In genomic region chr1:3139871-3140837, GRCh38 we compare ENCODE assay signal across 17 cellular contexts.
DNase-seq lines count a peak whose midpoint lies in the region; ATAC-seq and TF ChIP-seq lines count a peak whose summit lies in the region.
"Had no signal": no experiment of that assay in that cellular context is flagged by ENCODE, and none has a peak within 500 bp of the region (broad histone marks: within the 10 kb centered on the region; RNA-seq: fewer than 3 reads in every experiment).

No MANE protein-coding gene starts in this region.

- in situ Hi-C loops in GM13977 (cut with MboI; ENCODE audit: low pct_unique_long_range_greater_than_20kb, low sequenced_read_pairs, unreplicated experiment): no loop called here

- intact Hi-C loops in sigmoid colon (cut with DNase I): no loop called here

- peaks cover 0 to 13% of the 10 kb centered on the region in 2 experiments; a peak in 1 of 4 replicates for H3K4me1 ChIP-seq in SK-N-SH (ENCODE audit: control insufficient read depth in 1 of 2, insufficient read depth in 2 of 2, low read depth in 1 of 2, low read length in 1 of 2)
- H3K4me1 ChIP-seq in adipocyte (ENCODE audit: control insufficient read depth, insufficient read depth, low read length): peaks cover 5% of the 10 kb centered on the region
- peaks cover 0 to 16% (median 15%) of the 10 kb centered on the region in 4 donors for H3K4me1 ChIP-seq in sigmoid colon
- H3K4me1 ChIP-seq: Caco-2 had no signal

- H4K20me1 ChIP-seq in SK-N-SH (ENCODE audit: insufficient read depth): no peaks in the 10 kb centered on the region
- H4K20me1 ChIP-seq: BLaER1 had no signal

- POLR2A ChIA-PET in SK-N-SH (lab: Yijun Ruan, JAX): no interaction called here

- no peak overlapping the region for H2AFZ ChIP-seq in SK-N-SH (ENCODE audit: low read depth)

- no peak for ATAC-seq in SK-N-SH treated with all-trans-retinoic acid at 6 μM for 48 hours
- ATAC-seq: left cardiac atrium had no signal

- TF ChIP-seq CTCF in SK-N-SH (IDR thresholded peaks at IDR 0.05) (no peak), sigmoid colon (IDR thresholded peaks at IDR 0.05) (no peak), GM13977 (IDR thresholded peaks at IDR 0.05; ENCODE audit: extremely low read depth, insufficient read depth, missing control alignments) (no peak)

- CTCF ChIA-PET in SK-N-SH (lab: Yijun Ruan, JAX): interaction anchor here (0.7 to 0.8 kb wide), 2 partner anchors 61 to 136 kb away, joined by 3 read pairs; no protein-coding TSS in a partner anchor

- no peaks in the 10 kb centered on the region for H3K9me2 ChIP-seq in SK-N-SH

- no peak for TF ChIP-seq EP300 in SK-N-SH (IDR thresholded peaks at IDR 0.05; ENCODE audit: borderline replicate concordance in 1 of 2, low read depth in 1 of 2, low read length in 1 of 2)
- TF ChIP-seq EP300 in sigmoid colon (IDR thresholded peaks at IDR 0.05): no peak

- no peak overlapping the region for H3K4me2 ChIP-seq in SK-N-SH
- H3K4me2 ChIP-seq: BLaER1 had no signal

- H3K79me2 ChIP-seq in SK-N-SH (ENCODE audit: insufficient read depth): no peaks in the 10 kb centered on the region

- H3K27ac ChIP-seq in SK-N-SH (ENCODE audit: low read depth in 2 of 2, low read length in 1 of 2): no peak overlapping the region
- no peak overlapping the region for H3K27ac ChIP-seq in sigmoid colon
- H3K27ac ChIP-seq: ascending aorta, BLaER1, SK-N-MC had no signal

- no peak overlapping the region for H3K9ac ChIP-seq in SK-N-SH
- H3K9ac ChIP-seq in adipocyte (ENCODE audit: low read length): no peak overlapping the region
- H3K9ac ChIP-seq: BLaER1 had no signal

- H3K36me3 ChIP-seq in SK-N-SH (replicated peaks in 1 of 2; ENCODE audit: control insufficient read depth in 1 of 2, insufficient read depth in 2 of 2, low read length in 1 of 2): no peaks in the 10 kb centered on the region
- H3K36me3 ChIP-seq in adipocyte (ENCODE audit: control insufficient read depth, insufficient read depth, low read length, severe bottlenecking): no peaks in the 10 kb centered on the region
- H3K36me3 ChIP-seq in sigmoid colon: no peaks in the 10 kb centered on the region
- H3K36me3 ChIP-seq: ascending aorta, BLaER1 had no signal

- no peak for TF ChIP-seq RAD21 in SK-N-SH (IDR thresholded peaks at IDR 0.05; ENCODE audit: low read length)

- peak; percentile 75 for DNase-seq in SK-N-SH
- DNase-seq in adipocyte (ENCODE audit: low read depth): peak; percentile 17
- peak; percentile 52 for DNase-seq in left kidney (ENCODE audit: low read depth, low spot score)
- DNase-seq in sigmoid colon: no peak
- DNase-seq in pons (ENCODE audit: low spot score): no peak
- DNase-seq in GM13977 (ENCODE audit: low spot score): no peak
- no peak for DNase-seq in OCI-M1 (lab: John Stamatoyannopoulos, UW)
- DNase-seq: activated CD4-positive, alpha-beta T cell treated with anti-CD3 and anti-CD28 coated beads, Interleukin-2, amount 50 U/mL, for 1 hour; Caco-2; IMR-90; left cardiac atrium; NCI-H2081; retina had no signal

- H3K9me3 ChIP-seq in SK-N-SH (no peaks in the 10 kb centered on the region), adipocyte (ENCODE audit: control insufficient read depth, low read length) (no peaks in the 10 kb centered on the region), sigmoid colon (no peaks in the 10 kb centered on the region)
- H3K9me3 ChIP-seq: ascending aorta, BLaER1, Caco-2 had no signal

- H3F3A ChIP-seq in SK-N-SH (replicated peaks; ENCODE audit: insufficient read depth): no peaks in the 10 kb centered on the region

- TF ChIP-seq POLR2A in sigmoid colon (IDR thresholded peaks at IDR 0.05): no peak

- H3K27me3 ChIP-seq in SK-N-SH (ENCODE audit: insufficient read depth) (peaks cover 24% of the 10 kb centered on the region; the same call in 1 of the 2 replicates), adipocyte (replicated peaks; ENCODE audit: control insufficient read depth, insufficient read depth, low read length) (peaks cover 66% of the 10 kb centered on the region), sigmoid colon (peaks cover 40 to 100% (median 85%) of the 10 kb centered on the region in 3 donors)
- H3K27me3 ChIP-seq: ascending aorta had no signal

- 6% methylated on average over 28 of the region's 48 CpGs for WGBS in SK-N-SH (ENCODE audit: low lambda C conversion rate)
- 66 to 68% methylated on average over 48 of the region's 48 CpGs for WGBS in sigmoid colon, 2 donors

- H3K4me3 ChIP-seq in SK-N-SH (ENCODE audit: low read depth in 2 of 2, low read length in 1 of 2) (no peak overlapping the region; a peak in 1 of 4 replicates), adipocyte (ENCODE audit: low read length) (peak overlapping the region; percentile 70), sigmoid colon (peak overlapping the region in 3 of 4 donors; percentile 11 to 26 (median 14))
- H3K4me3 ChIP-seq: BLaER1, SK-N-MC had no signal

TF ChIP-seq in SK-N-SH, 30 proteins besides CTCF, POLR2A, EP300 and RAD21 (continues in another document):
- no peak for TF ChIP-seq SIN3A (IDR thresholded peaks at IDR 0.05; ENCODE audit: borderline replicate concordance, low read depth, low read length)
- no peak for TF ChIP-seq USF2 (IDR thresholded peaks at IDR 0.05; ENCODE audit: borderline replicate concordance, low read depth, low read length)
- TF ChIP-seq TAF1 (IDR thresholded peaks at IDR 0.05; ENCODE audit: borderline replicate concordance, low read depth, low read length): no peak
- no peak for TF ChIP-seq PBX3 (IDR thresholded peaks at IDR 0.05)
- no peak for TF ChIP-seq USF1 (IDR thresholded peaks at IDR 0.05; ENCODE audit: borderline replicate concordance, low read depth)
- no peak for TF ChIP-seq MEF2A (IDR thresholded peaks at IDR 0.05; ENCODE audit: borderline replicate concordance, low read depth)
- TF ChIP-seq CHD2 (IDR thresholded peaks at IDR 0.05; ENCODE audit: low read length, partially characterized antibody): no peak
- no peak for TF ChIP-seq RFX5 (IDR thresholded peaks at IDR 0.05; ENCODE audit: low read length)
- no peak for TF ChIP-seq ELF1 (IDR thresholded peaks at IDR 0.05)

TF ChIP-seq in SK-N-SH treated with all-trans-retinoic acid at 6 μM for 48 hours, 23 proteins besides CTCF, POLR2A, EP300 and RAD21:
- TF ChIP-seq PATZ1 (CRISPR knock-in tag; IDR thresholded peaks at IDR 0.05; ENCODE audit: borderline replicate concordance): no peak

Comparison
In these comparisons a context has a peak if more than half of its experiments do, and no peak if none do; other contexts are left out.
1. DNase-seq: peak in SK-N-SH (single experiment), adipocyte (single experiment) and left kidney (single experiment); none in sigmoid colon (single experiment), pons (single experiment), GM13977 (single experiment) and OCI-M1 (single experiment).
2. H3K4me3 ChIP-seq: peak in adipocyte (single experiment) and sigmoid colon (3 of 4); none in SK-N-SH (0 of 2).